1 cellular context compared by ENCODE assay signal in genomic region chr16:84086357-84086756, GRCh38.
TF ChIP-seq lines count a peak whose summit lies in the region.

No MANE protein-coding gene starts in this region.

TF ChIP-seq in GM12878, 131 proteins besides CTCF, POLR2A, EP300 and RAD21:
- no peak for TF ChIP-seq E2F4 (IDR thresholded peaks at IDR 0.05; ENCODE audit: low read depth, low read length)
- TF ChIP-seq SMC3 (IDR thresholded peaks at IDR 0.05; ENCODE audit: borderline replicate concordance, low read length) = no peak
- TF ChIP-seq CEBPZ (IDR thresholded peaks at IDR 0.05; ENCODE audit: low read depth, low read length) = no peak
- no peak for TF ChIP-seq STAT3 (IDR thresholded peaks at IDR 0.05; ENCODE audit: low read depth, low read length)
- no peak for TF ChIP-seq NBN (IDR thresholded peaks at IDR 0.05)
- no peak for TF ChIP-seq RFX5 (IDR thresholded peaks at IDR 0.05; ENCODE audit: low read depth, low read length)
- TF ChIP-seq KAT2A (conservative IDR thresholded peaks at IDR 0.05; ENCODE audit: control insufficient read depth, low read depth, low read length) = no peak
- TF ChIP-seq HDAC2 (IDR thresholded peaks at IDR 0.05) = no peak
- no peak for TF ChIP-seq USF1 (IDR thresholded peaks at IDR 0.05; ENCODE audit: borderline replicate concordance, extremely low read length, insufficient read depth, low read depth, low read length)
- TF ChIP-seq HCFC1 (IDR thresholded peaks at IDR 0.05; ENCODE audit: low read length) = no peak
- TF ChIP-seq MTA2 (IDR thresholded peaks at IDR 0.05; ENCODE audit: low read depth) = no peak
- TF ChIP-seq NFXL1 (IDR thresholded peaks at IDR 0.05; ENCODE audit: borderline replicate concordance) = no peak
- TF ChIP-seq POLR2AphosphoS5 (IDR thresholded peaks at IDR 0.05; ENCODE audit: low read length) = no peak
